10 cellular contexts compared by ENCODE assay signal in the genomic region with DNA sequence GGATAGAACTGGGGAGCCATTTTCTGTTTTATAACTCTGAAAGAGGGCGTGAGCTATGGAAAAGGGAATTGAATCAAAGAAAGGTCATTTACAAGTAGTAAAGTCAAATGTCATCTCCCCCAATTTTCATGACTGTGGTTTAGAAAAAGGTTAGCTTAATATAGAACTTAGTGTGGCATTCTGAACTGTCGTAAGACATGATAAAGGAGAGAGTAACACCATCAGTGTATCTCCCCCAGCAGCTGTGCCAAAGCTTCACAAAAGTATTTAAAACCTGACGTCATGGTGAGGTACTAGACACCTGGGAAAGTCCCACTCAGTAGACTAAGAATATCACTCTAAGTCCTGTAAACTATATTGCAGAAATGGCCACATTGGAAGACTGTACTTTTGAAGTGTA. TPM values are rescaled to one million over a fixed set of nuclear protein-coding genes. Genes with fewer than 3 reads are reported as not detected.
A peak's percentile ranks its signal among the peaks of the same experiment; 100 is the strongest.
DNase-seq lines count a peak whose midpoint lies in the region; ATAC-seq and TF ChIP-seq lines count a peak whose summit lies in the region.
"Had no signal": no experiment of that assay in that cellular context is flagged by ENCODE, and none has a peak within 500 bp of the region (broad histone marks: within the 10 kb centered on the region; RNA-seq: fewer than 3 reads in every experiment).

No MANE protein-coding gene starts in this region.

- no peak overlapping the region for H3K27ac Mint-ChIP-seq in stimulated activated naive CD8-positive, alpha-beta T cell treated with anti-CD3 and anti-CD28 coated beads, Interleukin-15, amount 100 ng/mL, for 72 hours
- no peak overlapping the region for H3K27ac Mint-ChIP-seq in progenitor cell of endocrine pancreas

- H3K36me3 Mint-ChIP-seq in activated T-cell treated with anti-CD3 and anti-CD28 coated beads, Interleukin-2, amount 50 U/mL, for 4 hours (ENCODE audit: insufficient read depth), result no peaks in the 10 kb centered on the region
- no peaks in the 10 kb centered on the region for H3K36me3 Mint-ChIP-seq in progenitor cell of endocrine pancreas (ENCODE audit: insufficient read depth)

- peak; percentile 31 to 55 for ATAC-seq in activated T-cell treated with anti-CD3 and anti-CD28 coated beads, Interleukin-2, amount 50 U/mL, for 4 hours
- ATAC-seq in HG02798 (IDR thresholded peaks at IDR 0.05; ENCODE audit: poor library complexity, unreplicated experiment) (peak; percentile 91), HG03575 (IDR thresholded peaks at IDR 0.05; ENCODE audit: extremely low read depth, insufficient number of reproducible peaks, low FRiP score, unreplicated experiment) (peak; percentile 61)
- peak; percentile 80 for ATAC-seq in stimulated activated naive CD8-positive, alpha-beta T cell treated with anti-CD3 and anti-CD28 coated beads, Interleukin-15, amount 100 ng/mL, for 72 hours
- ATAC-seq: K562 had no signal

- DNase-seq in activated T-cell treated with anti-CD3 and anti-CD28 coated beads, Interleukin-2, amount 50 U/mL, for 4 hours, result no peak
- DNase-seq in activated T-cell treated with anti-CD3 and anti-CD28 coated beads, Interleukin-2, amount 50 U/mL, for 1 hour, result no peak
- no peak for DNase-seq in stimulated activated naive CD8-positive, alpha-beta T cell treated with anti-CD3 and anti-CD28 coated beads, Interleukin-15, amount 100 ng/mL, for 72 hours
- DNase-seq in progenitor cell of endocrine pancreas (ENCODE audit: low spot score, unreplicated experiment), result no peak
- DNase-seq in HPDE6-E6E7 (ENCODE audit: extremely low spot score), result no peak
- DNase-seq in activated T-cell treated with anti-CD3 and anti-CD28 coated beads, Interleukin-2, amount 50 U/mL, for 48 hours, result no peak
- DNase-seq: sigmoid colon had no signal

- H3K4me3 Mint-ChIP-seq in activated T-cell treated with anti-CD3 and anti-CD28 coated beads, Interleukin-2, amount 50 U/mL, for 4 hours, result no peak overlapping the region
- peak overlapping the region; percentile 2 to 34 for H3K4me3 Mint-ChIP-seq in stimulated activated naive CD8-positive, alpha-beta T cell treated with anti-CD3 and anti-CD28 coated beads, Interleukin-15, amount 100 ng/mL, for 72 hours
- H3K4me3 Mint-ChIP-seq in progenitor cell of endocrine pancreas (ENCODE audit: low read depth), result no peak overlapping the region

- no peaks in the 10 kb centered on the region for H3K9me3 Mint-ChIP-seq in activated T-cell treated with anti-CD3 and anti-CD28 coated beads, Interleukin-2, amount 50 U/mL, for 4 hours
- no peaks in the 10 kb centered on the region for H3K9me3 Mint-ChIP-seq in stimulated activated naive CD8-positive, alpha-beta T cell treated with anti-CD3 and anti-CD28 coated beads, Interleukin-15, amount 100 ng/mL, for 72 hours
- H3K9me3 Mint-ChIP-seq in progenitor cell of endocrine pancreas (ENCODE audit: low read depth), result no peaks in the 10 kb centered on the region

- TF ChIP-seq CTCF in progenitor cell of endocrine pancreas (IDR thresholded peaks at IDR 0.05; ENCODE audit: unreplicated experiment), result no peak

- H3K27me3 Mint-ChIP-seq in activated T-cell treated with anti-CD3 and anti-CD28 coated beads, Interleukin-2, amount 50 U/mL, for 4 hours (ENCODE audit: low read depth), result peaks cover 21% of the 10 kb centered on the region
- peaks cover 15% of the 10 kb centered on the region for H3K27me3 Mint-ChIP-seq in stimulated activated naive CD8-positive, alpha-beta T cell treated with anti-CD3 and anti-CD28 coated beads, Interleukin-15, amount 100 ng/mL, for 72 hours
- no peaks in the 10 kb centered on the region for H3K27me3 Mint-ChIP-seq in progenitor cell of endocrine pancreas

- peaks cover 12% of the 10 kb centered on the region for H3K4me1 Mint-ChIP-seq in activated T-cell treated with anti-CD3 and anti-CD28 coated beads, Interleukin-2, amount 50 U/mL, for 4 hours (ENCODE audit: low read depth)
- peaks cover 33% of the 10 kb centered on the region for H3K4me1 Mint-ChIP-seq in stimulated activated naive CD8-positive, alpha-beta T cell treated with anti-CD3 and anti-CD28 coated beads, Interleukin-15, amount 100 ng/mL, for 72 hours
- H3K4me1 Mint-ChIP-seq in progenitor cell of endocrine pancreas (ENCODE audit: low read depth), result peaks cover 14% of the 10 kb centered on the region

RNA-seq across cellular contexts. Expression of a gene that starts 5.8 kb away (rescaled TPM):
- 10 to 100 TPM in 2 of 3 donors, 1 to 10 TPM in 1; 8.0 to 11.2 (median 10.5) TPM for total RNA-seq in activated T-cell treated with anti-CD3 and anti-CD28 coated beads, Interleukin-2, amount 50 U/mL, for 4 hours
- 21.3 and 21.9 TPM in 2 replicates for total RNA-seq in progenitor cell of endocrine pancreas

Comparison
In these comparisons a context has a peak if more than half of its experiments do, and no peak if none do; other contexts are left out.
1. H3K4me3 Mint-ChIP-seq: peak in stimulated activated naive CD8-positive, alpha-beta T cell treated with anti-CD3 and anti-CD28 coated beads, Interleukin-15, amount 100 ng/mL, for 72 hours (2 of 2); none in activated T-cell treated with anti-CD3 and anti-CD28 coated beads, Interleukin-2, amount 50 U/mL, for 4 hours (single experiment) and progenitor cell of endocrine pancreas (single experiment).
2. Peak in every context shown above with its lines, with median percentiles within 50 percentile points of each other: ATAC-seq.